ENCODE assay signal across 8 cellular contexts in the genomic region with DNA sequence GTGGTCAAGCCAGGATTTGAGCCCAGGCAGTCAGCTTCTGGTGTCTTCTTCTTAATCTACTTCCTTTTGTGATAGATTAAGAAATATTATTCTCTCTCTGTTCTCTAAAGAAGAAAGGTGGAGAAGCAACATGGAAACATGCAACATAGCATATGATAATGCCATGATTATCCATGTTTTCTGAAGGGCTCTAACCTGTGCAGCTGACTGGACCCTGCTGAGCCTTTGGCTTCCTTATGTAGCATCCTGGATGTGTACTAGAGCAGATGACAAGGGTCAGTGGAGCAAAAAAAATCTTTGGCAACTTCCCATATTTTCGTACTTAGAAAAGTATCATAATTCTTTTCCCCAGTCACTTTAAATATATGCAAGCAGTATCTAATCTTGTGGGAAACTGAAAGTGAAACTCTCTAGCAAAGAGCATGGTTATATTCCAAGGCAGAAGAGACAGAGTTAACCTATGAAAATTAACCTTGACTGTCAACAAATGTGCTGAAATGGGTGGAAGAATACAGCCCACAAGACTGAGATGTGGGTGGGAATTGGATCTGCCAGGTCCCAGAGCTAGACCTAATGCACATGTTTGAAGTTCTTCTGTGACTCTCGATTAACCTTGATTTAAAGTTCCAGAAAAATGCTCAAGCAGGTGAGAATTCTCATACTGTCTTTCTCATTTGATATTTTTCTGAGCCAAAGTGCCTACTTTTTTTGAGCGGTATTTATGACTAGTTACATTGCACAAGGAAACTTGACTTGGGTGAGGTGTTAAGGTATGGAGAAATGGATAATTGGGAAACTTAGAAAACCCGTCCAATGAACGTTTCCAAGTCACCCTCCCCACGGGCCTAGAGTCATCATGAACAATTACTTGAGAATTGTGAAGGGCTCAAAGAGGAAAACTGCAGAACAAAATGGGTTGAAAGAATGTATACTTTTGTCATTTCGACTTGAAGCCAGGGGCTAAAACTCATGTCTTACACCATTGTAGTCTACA.
DNase-seq lines count a peak whose midpoint lies in the region; ATAC-seq and TF ChIP-seq lines count a peak whose summit lies in the region.

No MANE protein-coding gene starts in this region.

- H3K36me3 Mint-ChIP-seq in endodermal cell (ENCODE audit: low read depth) = peaks cover 2% of the 10 kb centered on the region

- ATAC-seq in GM18502 (IDR thresholded peaks at IDR 0.05; ENCODE audit: poor library complexity, unreplicated experiment) = peak; percentile 64
- peak; percentile 35 for ATAC-seq in HG02610 (IDR thresholded peaks at IDR 0.05; ENCODE audit: unreplicated experiment)
- ATAC-seq in right lobe of liver = peak; percentile 75 to 86 (median 80)

- H3K27me3 Mint-ChIP-seq in endodermal cell (ENCODE audit: insufficient read depth) = no peaks in the 10 kb centered on the region

- H3K27ac ChIP-seq in SK-N-SH (ENCODE audit: low read depth in 2 of 2, low read length in 1 of 2) (no peak overlapping the region), right lobe of liver (peak overlapping the region in 1 of 3 donors; percentile 59), endodermal cell (ENCODE audit: low read depth, low read length) (no peak overlapping the region), substantia nigra (ENCODE audit: low read depth, low read length, poor library complexity, severe bottlenecking) (no peak overlapping the region)

- no peak overlapping the region for H2AFZ ChIP-seq in SK-N-SH (ENCODE audit: low read depth)

- POLR2A ChIA-PET in SK-N-SH (lab: Yijun Ruan, JAX) = no interaction called here

- no peak overlapping the region for H3K27ac Mint-ChIP-seq in endodermal cell

- H3K36me3 ChIP-seq in SK-N-SH (replicated peaks in 1 of 2; ENCODE audit: control insufficient read depth in 1 of 2, insufficient read depth in 2 of 2, low read length in 1 of 2) (no peaks in the 10 kb centered on the region), right lobe of liver (no peaks in the 10 kb centered on the region), endodermal cell (ENCODE audit: control insufficient read depth, insufficient read depth, low read length) (no peaks in the 10 kb centered on the region)

- intact Hi-C loops in right lobe of liver (cut with DNase I) = no loop called here

- H3K9me2 ChIP-seq in SK-N-SH = no peaks in the 10 kb centered on the region

- H3K27me3 ChIP-seq in SK-N-SH (ENCODE audit: insufficient read depth) = no peaks in the 10 kb centered on the region
- no peaks in the 10 kb centered on the region for H3K27me3 ChIP-seq in right lobe of liver
- no peaks in the 10 kb centered on the region for H3K27me3 ChIP-seq in endodermal cell (ENCODE audit: control insufficient read depth, insufficient read depth, low read length, poor library complexity, severe bottlenecking)

- TF ChIP-seq RAD21 in SK-N-SH (IDR thresholded peaks at IDR 0.05; ENCODE audit: low read length) = no peak

- CTCF ChIA-PET in SK-N-SH (lab: Yijun Ruan, JAX) = no interaction called here

- H3K9ac ChIP-seq in SK-N-SH = no peak overlapping the region
- H3K9ac ChIP-seq in endodermal cell (ENCODE audit: extremely low read depth, low read length, poor library complexity, severe bottlenecking) = no peak overlapping the region

- H3K9me3 ChIP-seq in SK-N-SH (no peaks in the 10 kb centered on the region), right lobe of liver (no peaks in the 10 kb centered on the region), endodermal cell (ENCODE audit: control insufficient read depth, low read length) (no peaks in the 10 kb centered on the region)

- H3K4me3 Mint-ChIP-seq in endodermal cell = no peak overlapping the region

- H3K4me3 ChIP-seq in SK-N-SH (ENCODE audit: low read depth in 2 of 2, low read length in 1 of 2) = peak overlapping the region in 1 of 2 experiments; percentile 10; a peak in 1 of 4 replicates
- H3K4me3 ChIP-seq in right lobe of liver = no peak overlapping the region
- H3K4me3 ChIP-seq in endodermal cell (ENCODE audit: low read length) = no peak overlapping the region

- TF ChIP-seq POLR2A in right lobe of liver (IDR thresholded peaks at IDR 0.05) = no peak

- no peaks in the 10 kb centered on the region for H4K20me1 ChIP-seq in SK-N-SH (ENCODE audit: insufficient read depth)

- H3K79me2 ChIP-seq in SK-N-SH (ENCODE audit: insufficient read depth) = no peaks in the 10 kb centered on the region

- WGBS in SK-N-SH (ENCODE audit: low lambda C conversion rate) = 83% methylated on average over 7 of the region's 7 CpGs
- 60% methylated on average over 7 of the region's 7 CpGs for WGBS in right lobe of liver (ENCODE audit: insufficient coverage, low coverage, low lambda C conversion rate, missing lambda C conversion rate)
- 92 to 96% methylated on average over 6 to 7 of the region's 7 CpGs for WGBS in endodermal cell (ENCODE audit: insufficient coverage in 1 of 2, insufficient read length in 1 of 2), 2 experiments

- no peaks in the 10 kb centered on the region for H3K9me3 Mint-ChIP-seq in endodermal cell

- no peak for TF ChIP-seq CTCF in SK-N-SH (IDR thresholded peaks at IDR 0.05)
- no peak for TF ChIP-seq CTCF in right lobe of liver (IDR thresholded peaks at IDR 0.05)
- TF ChIP-seq CTCF in endodermal cell (conservative IDR thresholded peaks at IDR 0.05) = no peak

- H3F3A ChIP-seq in SK-N-SH (replicated peaks; ENCODE audit: insufficient read depth) = no peaks in the 10 kb centered on the region

- peak overlapping the region; percentile 59 for H3K4me2 ChIP-seq in SK-N-SH

- no peaks in the 10 kb centered on the region for H3K4me1 Mint-ChIP-seq in endodermal cell

- no peak for TF ChIP-seq EP300 in SK-N-SH (IDR thresholded peaks at IDR 0.05; ENCODE audit: borderline replicate concordance in 1 of 2, low read depth in 1 of 2, low read length in 1 of 2)

- DNase-seq in SK-N-SH (no peak), right lobe of liver (no peak), endodermal cell (no peak), NCI-H82 (lab: John Stamatoyannopoulos, UW) (no peak), NCI-H524 (lab: John Stamatoyannopoulos, UW) (no peak), substantia nigra (lab: John Stamatoyannopoulos, UW) (no peak)

- peaks cover 0 to 4% of the 10 kb centered on the region in 2 experiments; a peak in 2 of 4 replicates for H3K4me1 ChIP-seq in SK-N-SH (ENCODE audit: control insufficient read depth in 1 of 2, insufficient read depth in 2 of 2, low read depth in 1 of 2, low read length in 1 of 2)
- peaks cover 0 to 26% (median 2%) of the 10 kb centered on the region in 4 donors for H3K4me1 ChIP-seq in right lobe of liver
- no peaks in the 10 kb centered on the region for H3K4me1 ChIP-seq in endodermal cell (ENCODE audit: control insufficient read depth, insufficient read depth, low read length)

TF ChIP-seq in SK-N-SH, 30 proteins besides CTCF, POLR2A, EP300 and RAD21:
- TF ChIP-seq MXI1 (IDR thresholded peaks at IDR 0.05; ENCODE audit: low read depth, low read length) = no peak
- TF ChIP-seq FOXJ3 (CRISPR knock-in tag; IDR thresholded peaks at IDR 0.05) = no peak
